In the genomic region with DNA sequence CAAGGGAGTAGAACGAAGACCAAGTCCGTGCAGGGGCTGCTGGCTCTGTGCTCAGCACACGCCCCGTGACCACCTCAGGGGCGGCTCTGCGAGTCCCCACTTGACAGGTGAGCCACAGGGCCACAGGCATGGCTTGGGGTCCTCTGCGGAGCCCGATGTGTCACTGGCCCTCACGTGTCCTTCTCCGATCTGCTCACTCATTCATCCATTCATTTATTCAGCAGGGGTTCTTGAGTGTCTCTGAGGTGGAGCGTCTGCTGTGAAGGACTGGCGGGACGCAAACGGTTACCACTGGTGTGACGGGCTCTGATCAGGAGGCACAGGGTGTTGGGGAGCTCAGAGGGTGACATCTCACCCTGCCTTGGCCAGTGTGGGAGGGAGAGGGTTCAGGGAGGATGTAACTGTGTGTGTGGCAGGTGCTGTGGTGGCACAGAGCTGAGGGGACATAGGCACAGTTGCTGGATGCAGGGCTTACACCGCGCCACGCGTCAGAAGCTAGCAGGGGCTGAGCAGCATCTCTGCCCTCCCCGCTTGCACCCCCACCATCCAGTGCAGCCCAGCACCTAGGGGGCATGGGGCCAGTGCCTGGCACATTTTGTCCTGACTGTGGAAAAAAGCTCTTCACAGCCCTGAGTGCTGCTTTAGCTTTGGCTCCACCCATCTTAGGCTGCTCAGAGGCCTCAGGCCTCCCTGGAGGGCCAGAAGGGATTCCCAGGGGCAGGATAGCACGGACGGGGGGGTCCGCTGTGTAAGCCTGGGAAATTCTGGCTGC, we compare ENCODE assay signal across 2 cellular contexts.
TF ChIP-seq lines count a peak whose summit lies in the region.

No MANE protein-coding gene starts in this region.

TF ChIP-seq in HepG2, 621 proteins besides CTCF, POLR2A, EP300 and RAD21 (continued from another document):
- TF ChIP-seq, protein P1, sequence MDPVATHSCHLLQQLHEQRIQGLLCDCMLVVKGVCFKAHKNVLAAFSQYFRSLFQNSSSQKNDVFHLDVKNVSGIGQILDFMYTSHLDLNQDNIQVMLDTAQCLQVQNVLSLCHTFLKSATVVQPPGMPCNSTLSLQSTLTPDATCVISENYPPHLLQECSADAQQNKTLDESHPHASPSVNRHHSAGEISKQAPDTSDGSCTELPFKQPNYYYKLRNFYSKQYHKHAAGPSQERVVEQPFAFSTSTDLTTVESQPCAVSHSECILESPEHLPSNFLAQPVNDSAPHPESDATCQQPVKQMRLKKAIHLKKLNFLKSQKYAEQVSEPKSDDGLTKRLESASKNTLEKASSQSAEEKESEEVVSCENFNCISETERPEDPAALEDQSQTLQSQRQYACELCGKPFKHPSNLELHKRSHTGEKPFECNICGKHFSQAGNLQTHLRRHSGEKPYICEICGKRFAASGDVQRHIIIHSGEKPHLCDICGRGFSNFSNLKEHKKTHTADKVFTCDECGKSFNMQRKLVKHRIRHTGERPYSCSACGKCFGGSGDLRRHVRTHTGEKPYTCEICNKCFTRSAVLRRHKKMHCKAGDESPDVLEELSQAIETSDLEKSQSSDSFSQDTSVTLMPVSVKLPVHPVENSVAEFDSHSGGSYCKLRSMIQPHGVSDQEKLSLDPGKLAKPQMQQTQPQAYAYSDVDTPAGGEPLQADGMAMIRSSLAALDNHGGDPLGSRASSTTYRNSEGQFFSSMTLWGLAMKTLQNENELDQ (CRISPR knock-in tag; IDR thresholded peaks at IDR 0.05; ENCODE audit: borderline replicate concordance) = no peak
- TF ChIP-seq FOSL2 (CRISPR knock-in tag; IDR thresholded peaks at IDR 0.05) = no peak
- TF ChIP-seq ZNF343 (CRISPR knock-in tag; IDR thresholded peaks at IDR 0.05) = no peak
- TF ChIP-seq SIN3B (IDR thresholded peaks at IDR 0.05; ENCODE audit: low read length) = no peak
- TF ChIP-seq, protein P2, sequence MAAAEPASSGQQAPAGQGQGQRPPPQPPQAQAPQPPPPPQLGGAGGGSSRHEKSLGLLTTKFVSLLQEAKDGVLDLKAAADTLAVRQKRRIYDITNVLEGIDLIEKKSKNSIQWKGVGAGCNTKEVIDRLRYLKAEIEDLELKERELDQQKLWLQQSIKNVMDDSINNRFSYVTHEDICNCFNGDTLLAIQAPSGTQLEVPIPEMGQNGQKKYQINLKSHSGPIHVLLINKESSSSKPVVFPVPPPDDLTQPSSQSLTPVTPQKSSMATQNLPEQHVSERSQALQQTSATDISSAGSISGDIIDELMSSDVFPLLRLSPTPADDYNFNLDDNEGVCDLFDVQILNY (CRISPR knock-in tag; conservative IDR thresholded peaks at IDR 0.05) = no peak
- no peak for TF ChIP-seq ZNF12 (CRISPR knock-in tag; IDR thresholded peaks at IDR 0.05)
- no peak for TF ChIP-seq PHF21A (CRISPR knock-in tag; IDR thresholded peaks at IDR 0.05)
- TF ChIP-seq CBX1 (IDR thresholded peaks at IDR 0.05; ENCODE audit: low read depth) = no peak
- TF ChIP-seq, protein P3, sequence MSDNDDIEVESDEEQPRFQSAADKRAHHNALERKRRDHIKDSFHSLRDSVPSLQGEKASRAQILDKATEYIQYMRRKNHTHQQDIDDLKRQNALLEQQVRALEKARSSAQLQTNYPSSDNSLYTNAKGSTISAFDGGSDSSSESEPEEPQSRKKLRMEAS (IDR thresholded peaks at IDR 0.05) = no peak
TF ChIP-seq in HepG2: peak in this region for 0.

TF ChIP-seq in SK-N-SH treated with all-trans-retinoic acid at 6 μM for 48 hours, 23 proteins besides CTCF, POLR2A, EP300 and RAD21 (continued from another document):
- TF ChIP-seq, protein P4, sequence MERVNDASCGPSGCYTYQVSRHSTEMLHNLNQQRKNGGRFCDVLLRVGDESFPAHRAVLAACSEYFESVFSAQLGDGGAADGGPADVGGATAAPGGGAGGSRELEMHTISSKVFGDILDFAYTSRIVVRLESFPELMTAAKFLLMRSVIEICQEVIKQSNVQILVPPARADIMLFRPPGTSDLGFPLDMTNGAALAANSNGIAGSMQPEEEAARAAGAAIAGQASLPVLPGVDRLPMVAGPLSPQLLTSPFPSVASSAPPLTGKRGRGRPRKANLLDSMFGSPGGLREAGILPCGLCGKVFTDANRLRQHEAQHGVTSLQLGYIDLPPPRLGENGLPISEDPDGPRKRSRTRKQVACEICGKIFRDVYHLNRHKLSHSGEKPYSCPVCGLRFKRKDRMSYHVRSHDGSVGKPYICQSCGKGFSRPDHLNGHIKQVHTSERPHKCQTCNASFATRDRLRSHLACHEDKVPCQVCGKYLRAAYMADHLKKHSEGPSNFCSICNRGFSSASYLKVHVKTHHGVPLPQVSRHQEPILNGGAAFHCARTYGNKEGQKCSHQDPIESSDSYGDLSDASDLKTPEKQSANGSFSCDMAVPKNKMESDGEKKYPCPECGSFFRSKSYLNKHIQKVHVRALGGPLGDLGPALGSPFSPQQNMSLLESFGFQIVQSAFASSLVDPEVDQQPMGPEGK (CRISPR knock-in tag; IDR thresholded peaks at IDR 0.05; ENCODE audit: borderline replicate concordance) = no peak
- no peak for TF ChIP-seq RARB (CRISPR knock-in tag; IDR thresholded peaks at IDR 0.05)
- no peak for TF ChIP-seq TOX (CRISPR knock-in tag; IDR thresholded peaks at IDR 0.05; ENCODE audit: borderline replicate concordance)
- TF ChIP-seq, protein P5, sequence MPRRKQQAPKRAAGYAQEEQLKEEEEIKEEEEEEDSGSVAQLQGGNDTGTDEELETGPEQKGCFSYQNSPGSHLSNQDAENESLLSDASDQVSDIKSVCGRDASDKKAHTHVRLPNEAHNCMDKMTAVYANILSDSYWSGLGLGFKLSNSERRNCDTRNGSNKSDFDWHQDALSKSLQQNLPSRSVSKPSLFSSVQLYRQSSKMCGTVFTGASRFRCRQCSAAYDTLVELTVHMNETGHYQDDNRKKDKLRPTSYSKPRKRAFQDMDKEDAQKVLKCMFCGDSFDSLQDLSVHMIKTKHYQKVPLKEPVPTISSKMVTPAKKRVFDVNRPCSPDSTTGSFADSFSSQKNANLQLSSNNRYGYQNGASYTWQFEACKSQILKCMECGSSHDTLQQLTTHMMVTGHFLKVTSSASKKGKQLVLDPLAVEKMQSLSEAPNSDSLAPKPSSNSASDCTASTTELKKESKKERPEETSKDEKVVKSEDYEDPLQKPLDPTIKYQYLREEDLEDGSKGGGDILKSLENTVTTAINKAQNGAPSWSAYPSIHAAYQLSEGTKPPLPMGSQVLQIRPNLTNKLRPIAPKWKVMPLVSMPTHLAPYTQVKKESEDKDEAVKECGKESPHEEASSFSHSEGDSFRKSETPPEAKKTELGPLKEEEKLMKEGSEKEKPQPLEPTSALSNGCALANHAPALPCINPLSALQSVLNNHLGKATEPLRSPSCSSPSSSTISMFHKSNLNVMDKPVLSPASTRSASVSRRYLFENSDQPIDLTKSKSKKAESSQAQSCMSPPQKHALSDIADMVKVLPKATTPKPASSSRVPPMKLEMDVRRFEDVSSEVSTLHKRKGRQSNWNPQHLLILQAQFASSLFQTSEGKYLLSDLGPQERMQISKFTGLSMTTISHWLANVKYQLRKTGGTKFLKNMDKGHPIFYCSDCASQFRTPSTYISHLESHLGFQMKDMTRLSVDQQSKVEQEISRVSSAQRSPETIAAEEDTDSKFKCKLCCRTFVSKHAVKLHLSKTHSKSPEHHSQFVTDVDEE (CRISPR knock-in tag; IDR thresholded peaks at IDR 0.05) = no peak
- no peak for TF ChIP-seq ZFP30 (CRISPR knock-in tag; IDR thresholded peaks at IDR 0.05)
- TF ChIP-seq ESRRG (CRISPR knock-in tag; IDR thresholded peaks at IDR 0.05) = no peak
- no peak for TF ChIP-seq ZNF70 (CRISPR knock-in tag; IDR thresholded peaks at IDR 0.05)
- no peak for TF ChIP-seq ZC3H10 (CRISPR knock-in tag; IDR thresholded peaks at IDR 0.05)
